1 cellular context compared by ENCODE assay signal in the genomic region with DNA sequence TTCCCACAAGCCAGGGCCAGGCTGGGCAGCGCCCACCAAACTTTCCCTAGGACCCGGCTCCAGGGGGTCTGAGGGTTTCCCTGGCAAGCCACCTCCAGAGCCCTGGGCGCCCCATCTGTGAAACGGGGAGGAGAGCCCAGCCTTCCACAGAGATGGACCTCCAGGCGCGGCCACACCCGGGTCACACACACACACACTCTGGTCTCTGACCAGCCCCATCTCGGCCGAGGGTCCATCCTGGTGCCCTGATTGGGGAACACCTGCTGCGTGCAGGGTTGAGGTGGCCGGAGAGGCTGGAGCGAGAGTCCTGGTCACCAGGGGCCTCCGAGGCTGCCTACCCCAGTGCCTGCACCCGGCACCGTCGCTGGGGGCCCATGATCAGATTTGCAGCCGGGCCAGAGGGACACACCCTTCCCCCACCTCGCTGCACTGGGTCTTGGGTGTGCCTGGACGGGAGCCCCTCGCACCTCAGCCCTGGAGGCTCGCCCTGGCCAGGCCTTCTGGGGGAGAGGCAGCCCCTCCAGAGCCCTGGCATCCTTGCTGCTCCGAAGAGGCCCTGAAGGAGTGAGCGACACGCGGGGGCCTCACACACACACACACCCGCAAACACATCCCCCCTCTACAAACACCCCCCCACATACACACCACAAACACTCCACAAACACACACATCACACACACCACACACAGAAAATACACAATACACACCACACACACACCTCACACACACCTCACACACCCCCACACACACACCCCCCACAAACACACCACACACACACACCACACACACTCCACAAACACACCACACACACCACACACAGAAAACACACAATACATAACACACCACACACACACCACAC.
TF ChIP-seq lines count a peak whose summit lies in the region.

No MANE protein-coding gene starts in this region.

TF ChIP-seq in WTC11, 78 proteins besides CTCF, POLR2A, EP300 and RAD21 (continued from another document):
- TF ChIP-seq PREB (CRISPR knock-in tag; IDR thresholded peaks at IDR 0.05; ENCODE audit: borderline replicate concordance) = no peak
- no peak for TF ChIP-seq EMX1 (CRISPR knock-in tag; IDR thresholded peaks at IDR 0.05)
- no peak for TF ChIP-seq JUN (CRISPR knock-in tag; IDR thresholded peaks at IDR 0.05)
- TF ChIP-seq MLX (CRISPR knock-in tag; IDR thresholded peaks at IDR 0.05) = no peak
- TF ChIP-seq HMGA2 (CRISPR knock-in tag; IDR thresholded peaks at IDR 0.05) = no peak
- TF ChIP-seq TCF7 (CRISPR knock-in tag; IDR thresholded peaks at IDR 0.05; ENCODE audit: low read depth) = no peak
- TF ChIP-seq SMAD4 (CRISPR knock-in tag; IDR thresholded peaks at IDR 0.05) = no peak
- no peak for TF ChIP-seq NFE2L1 (CRISPR knock-in tag; IDR thresholded peaks at IDR 0.05)
- TF ChIP-seq, protein P1, sequence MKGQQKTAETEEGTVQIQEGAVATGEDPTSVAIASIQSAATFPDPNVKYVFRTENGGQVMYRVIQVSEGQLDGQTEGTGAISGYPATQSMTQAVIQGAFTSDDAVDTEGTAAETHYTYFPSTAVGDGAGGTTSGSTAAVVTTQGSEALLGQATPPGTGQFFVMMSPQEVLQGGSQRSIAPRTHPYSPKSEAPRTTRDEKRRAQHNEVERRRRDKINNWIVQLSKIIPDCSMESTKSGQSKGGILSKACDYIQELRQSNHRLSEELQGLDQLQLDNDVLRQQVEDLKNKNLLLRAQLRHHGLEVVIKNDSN (CRISPR knock-in tag; IDR thresholded peaks at IDR 0.05) = no peak
